Comparison of ENCODE assay signal across 28 cellular contexts in the genomic region with DNA sequence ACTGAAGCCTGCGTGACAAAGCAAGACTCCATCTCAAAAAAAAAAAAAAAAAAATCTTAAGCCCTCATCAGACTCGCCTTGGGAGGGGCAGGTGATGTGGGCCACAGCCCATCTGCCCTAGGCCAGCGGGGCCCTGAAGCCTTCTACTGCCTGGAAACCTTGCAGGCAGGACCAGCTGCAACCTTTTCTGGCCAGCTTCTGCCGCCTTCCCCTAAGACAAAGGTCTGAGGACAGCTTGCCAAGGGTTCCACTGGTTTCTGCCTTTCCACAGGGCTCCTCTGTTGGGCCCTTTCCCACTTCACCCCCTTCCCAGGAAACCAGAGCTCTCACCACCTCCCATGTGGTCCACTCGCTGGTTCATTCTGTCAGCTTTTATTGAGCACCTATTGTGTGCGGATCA. TPM values are rescaled to one million over a fixed set of nuclear protein-coding genes. Genes with fewer than 3 reads are reported as not detected.
"Had no signal": no experiment of that assay in that cellular context is flagged by ENCODE, and none has a peak within 500 bp of the region (broad histone marks: within the 10 kb centered on the region; RNA-seq: fewer than 3 reads in every experiment).

No MANE protein-coding gene starts in this region.

- H3K4me3 ChIP-seq: body of pancreas, cardiac muscle cell, gastrocnemius medialis, left lung, lower lobe of right lung, prostate gland, skin epidermis, stomach, thyroid gland had no signal

- H3K4me1 ChIP-seq: body of pancreas, left lung, lower lobe of right lung, prostate gland, stomach had no signal

- H3K27me3 ChIP-seq: body of pancreas, cardiac muscle cell, gastrocnemius medialis, left lung, stomach, thyroid gland had no signal

- H3K27me3 Mint-ChIP-seq: activated B cell treated with CpG ODN at 0.5 μM for 24 hours; activated naive CD8-positive, alpha-beta T cell; stimulated activated naive B cell treated with anti-CD40 and anti-IgM and Interleukin-4, amounts not matched to agents 10 μg/mL and 1 μg/mL and 100 μg/mL, for 72 hours had no signal

- H3K9me3 ChIP-seq: body of pancreas, gastrocnemius medialis, left lung, lower lobe of right lung, prostate gland, stomach, thyroid gland had no signal

- H3K4me1 Mint-ChIP-seq: activated B cell treated with CpG ODN at 0.5 μM for 24 hours; stimulated activated naive B cell treated with anti-CD40 and anti-IgM and Interleukin-4, amounts not matched to agents 10 μg/mL and 1 μg/mL and 100 μg/mL, for 72 hours had no signal

- H3K27ac Mint-ChIP-seq: activated B cell treated with CpG ODN at 0.5 μM for 24 hours; activated naive CD8-positive, alpha-beta T cell; activated T-cell treated with anti-CD3 and anti-CD28 coated beads, Interleukin-2, amount 50 U/mL, for 72 hours; effector memory CD8-positive, alpha-beta T cell; nephron; stimulated activated naive B cell treated with anti-CD40 and anti-IgM and Interleukin-4, amounts not matched to agents 10 μg/mL and 1 μg/mL and 100 μg/mL, for 72 hours had no signal

- DNase-seq: activated B cell treated with CpG ODN at 0.5 μM for 24 hours; activated naive CD4-positive, alpha-beta T cell treated with Interleukin-2 at 50 U/mL for 16 hours; activated T-cell treated with anti-CD3 and anti-CD28 coated beads for 4 hours; activated T-cell treated with anti-CD3 and anti-CD28 coated beads, Interleukin-2, amount 50 U/mL, for 72 hours; body of pancreas; cortex of kidney; effector memory CD8-positive, alpha-beta T cell; erythroblast; gastrocnemius medialis; glutamatergic neuron; left lung; lower lobe of right lung; retina; stimulated activated CD4-positive, alpha-beta T cell treated with anti-CD3 and anti-CD28 coated beads, Interleukin-4, amount 100 ng/mL, for 4 hours; stimulated activated CD8-positive, alpha-beta memory T cell treated with anti-CD3 and anti-CD28 coated beads, Interleukin-4, amount 100 ng/mL, for 48 hours; stimulated activated naive B cell treated with anti-CD40 and anti-IgM and Interleukin-4, amounts not matched to agents 10 μg/mL and 1 μg/mL and 100 μg/mL, for 72 hours; stomach; thyroid gland had no signal

- ATAC-seq: body of pancreas; effector memory CD8-positive, alpha-beta T cell; stimulated activated naive B cell treated with anti-CD40 and anti-IgM and Interleukin-4, amounts not matched to agents 10 μg/mL and 1 μg/mL and 100 μg/mL, for 72 hours had no signal

- H3K36me3 Mint-ChIP-seq: activated naive CD8-positive, alpha-beta T cell had no signal

- H3K36me3 ChIP-seq: cardiac muscle cell, gastrocnemius medialis, left lung, lower lobe of right lung, prostate gland, stomach, thyroid gland had no signal

- H3K9me3 Mint-ChIP-seq: activated B cell treated with CpG ODN at 0.5 μM for 24 hours; activated T-cell treated with anti-CD3 and anti-CD28 coated beads, Interleukin-2, amount 50 U/mL, for 72 hours; effector memory CD8-positive, alpha-beta T cell; stimulated activated naive B cell treated with anti-CD40 and anti-IgM and Interleukin-4, amounts not matched to agents 10 μg/mL and 1 μg/mL and 100 μg/mL, for 72 hours had no signal

- H3K4me3 Mint-ChIP-seq: activated B cell treated with CpG ODN at 0.5 μM for 24 hours; activated naive CD8-positive, alpha-beta T cell; activated T-cell treated with anti-CD3 and anti-CD28 coated beads, Interleukin-2, amount 50 U/mL, for 72 hours; effector memory CD8-positive, alpha-beta T cell; nephron; stimulated activated naive B cell treated with anti-CD40 and anti-IgM and Interleukin-4, amounts not matched to agents 10 μg/mL and 1 μg/mL and 100 μg/mL, for 72 hours had no signal

- H3K27ac ChIP-seq: body of pancreas, cardiac muscle cell, left lung, lower lobe of right lung, prostate gland, stomach, thyroid gland had no signal

RNA-seq across cellular contexts. Expression of a gene that starts 38.7 kb away (rescaled TPM):
- total RNA-seq: activated B cell treated with CpG ODN at 0.5 μM for 24 hours; activated T-cell treated with anti-CD3 and anti-CD28 coated beads, Interleukin-2, amount 50 U/mL, for 72 hours; body of pancreas; cardiac muscle cell; cerebellum; mesenteric fat pad; sciatic nerve; stomach; thyroid gland had no signal
- polyA plus RNA-seq: cardiac muscle cell had no signal

RNA-seq across cellular contexts. Expression of a gene that starts 50.3 kb away (rescaled TPM):
- total RNA-seq: activated B cell treated with CpG ODN at 0.5 μM for 24 hours; activated T-cell treated with anti-CD3 and anti-CD28 coated beads, Interleukin-2, amount 50 U/mL, for 72 hours; stomach; T-helper 2 cell treated with Interferon-gamma antibody and Interleukin-4, amounts not matched to agents 100 ng/mL and 5 ng/mL, for 36 hours had no signal

RNA-seq across cellular contexts. Expression of a gene that starts 55.6 kb away (rescaled TPM):
- total RNA-seq: activated B cell treated with CpG ODN at 0.5 μM for 24 hours; activated T-cell treated with anti-CD3 and anti-CD28 coated beads, Interleukin-2, amount 50 U/mL, for 72 hours; left lung; lower lobe of right lung; mesenteric fat pad; sciatic nerve; stomach; T-helper 2 cell treated with Interferon-gamma antibody and Interleukin-4, amounts not matched to agents 100 ng/mL and 5 ng/mL, for 36 hours; ureter had no signal
- polyA plus RNA-seq: cardiac muscle cell, stomach had no signal
